1 cellular context compared by ENCODE assay signal in genomic region chr9:76161103-76161502, GRCh38.
TF ChIP-seq lines count a peak whose summit lies in the region.

No MANE protein-coding gene starts in this region.

TF ChIP-seq in GM23338, 12 proteins besides CTCF, POLR2A, EP300 and RAD21 (continued from another document):
- TF ChIP-seq ZNF462 (CRISPR knock-in tag; IDR thresholded peaks at IDR 0.05): no peak
- TF ChIP-seq STAT1 (IDR thresholded peaks at IDR 0.05; ENCODE audit: unreplicated experiment): no peak
- no peak for TF ChIP-seq EZH2 (IDR thresholded peaks at IDR 0.05; ENCODE audit: low read depth, unreplicated experiment)
- no peak for TF ChIP-seq NANOG (IDR thresholded peaks at IDR 0.05; ENCODE audit: borderline replicate concordance)
- no peak for TF ChIP-seq JUNB (IDR thresholded peaks at IDR 0.05; ENCODE audit: unreplicated experiment)
- no peak for TF ChIP-seq ETS1 (IDR thresholded peaks at IDR 0.05)
